21 cellular contexts compared by ENCODE assay signal in the genomic region with DNA sequence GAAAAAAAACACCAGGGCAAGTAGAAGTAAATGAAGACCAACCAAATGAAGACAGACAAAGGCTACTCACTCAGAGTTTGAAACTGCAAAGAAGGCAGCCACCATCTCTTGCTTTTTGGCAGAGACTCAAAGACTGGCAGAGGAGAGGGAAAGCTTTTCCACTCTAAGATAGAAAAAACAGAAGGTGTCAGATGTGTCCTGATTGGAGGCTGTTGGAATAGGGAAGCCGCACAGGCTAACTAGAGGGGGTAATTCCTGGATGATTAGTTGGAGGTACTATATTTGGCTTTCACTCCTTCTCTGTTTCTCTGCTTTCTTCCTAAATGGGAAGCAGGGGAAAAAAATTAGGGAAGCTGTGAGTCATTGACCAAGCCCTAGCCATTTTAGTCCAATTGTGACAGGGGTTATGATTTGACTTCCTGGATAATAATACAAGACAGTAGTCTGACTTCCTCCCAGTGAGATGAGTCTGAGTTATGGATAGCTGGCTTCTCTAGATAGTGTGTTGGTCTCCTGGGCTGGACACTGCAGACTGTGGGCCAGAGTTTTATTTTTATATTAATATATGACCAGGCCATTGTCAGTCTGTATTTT.
DNase-seq lines count a peak whose midpoint lies in the region; ATAC-seq and TF ChIP-seq lines count a peak whose summit lies in the region.
"Had no signal": no experiment of that assay in that cellular context is flagged by ENCODE, and none has a peak within 500 bp of the region (broad histone marks: within the 10 kb centered on the region; RNA-seq: fewer than 3 reads in every experiment).

No MANE protein-coding gene starts in this region.

- intact Hi-C loops in cardiac septum (cut with DNase I) = no loop called here

- H3K27ac ChIP-seq in right atrium auricular region = peak overlapping the region in 1 of 2 donors; percentile 57
- H3K27ac ChIP-seq: BLaER1, HL-60, Peyer's patch had no signal

- ATAC-seq in HG02852 (IDR thresholded peaks at IDR 0.05; ENCODE audit: unreplicated experiment) = no peak
- ATAC-seq in GM21390 (IDR thresholded peaks at IDR 0.05; ENCODE audit: unreplicated experiment) = no peak
- ATAC-seq: CD8-positive, alpha-beta T cell had no signal

- DNase-seq in right atrium auricular region (ENCODE audit: low spot score) (peak; percentile 42), cardiac septum (ENCODE audit: low spot score) (no peak), astrocyte of the hippocampus (ENCODE audit: low read depth, low spot score) (peak; percentile 20), fibroblast of the conjunctiva (ENCODE audit: low read depth) (peak; percentile 31), stromal cell of bone marrow (ENCODE audit: low read depth) (peak; percentile 23)
- no peak for DNase-seq in stimulated activated naive CD4-positive, alpha-beta T cell treated with Interleukin-2 at 50 U/mL for 16 hours (lab: John Stamatoyannopoulos, UW)
- DNase-seq: Calu3; CD8-positive, alpha-beta T cell; Karpas-422; MM.1S; NCI-H1092; NCI-H1436 treated with DMSO at 0.1 percent for 48 hours; NCI-H2081 treated with DMSO at 0.1 percent for 48 hours; NCI-H446 treated with DMSO at 0.1 percent for 48 hours; NCI-H69; Peyer's patch had no signal

- no peaks in the 10 kb centered on the region for H3K36me3 ChIP-seq in right atrium auricular region
- H3K36me3 ChIP-seq: BLaER1, HAP-1, Peyer's patch had no signal

- H3K9me3 ChIP-seq in right atrium auricular region = no peaks in the 10 kb centered on the region
- H3K9me3 ChIP-seq: BLaER1, HAP-1, Peyer's patch had no signal

- no peak for TF ChIP-seq CTCF in right atrium auricular region (IDR thresholded peaks at IDR 0.05)

- H3K27me3 ChIP-seq in right atrium auricular region = no peaks in the 10 kb centered on the region
- H3K27me3 ChIP-seq: BLaER1, Peyer's patch had no signal

- no peak overlapping the region for H3K4me3 ChIP-seq in right atrium auricular region
- H3K4me3 ChIP-seq: BLaER1, HAP-1, Peyer's patch had no signal

- H3K4me1 ChIP-seq in right atrium auricular region = peaks cover 0 to 6% of the 10 kb centered on the region in 2 donors
- H3K4me1 ChIP-seq: BLaER1, HAP-1, Peyer's patch had no signal

Comparison
In these comparisons a context has a peak if more than half of its experiments do, and no peak if none do; other contexts are left out.
1. DNase-seq: peak in right atrium auricular region (single experiment), astrocyte of the hippocampus (single experiment), fibroblast of the conjunctiva (single experiment) and stromal cell of bone marrow (single experiment); none in cardiac septum (single experiment) and stimulated activated naive CD4-positive, alpha-beta T cell treated with Interleukin-2 at 50 U/mL for 16 hours (single experiment).